In genomic region chr20:31968299-31969126, GRCh38 we compare ENCODE assay signal across 1 cellular context.
TF ChIP-seq lines count a peak whose summit lies in the region.

No MANE protein-coding gene starts in this region.

TF ChIP-seq in HepG2, 621 proteins besides CTCF, POLR2A, EP300 and RAD21 (continued from another document and continues in another):
- TF ChIP-seq ATF4 (CRISPR knock-in tag; IDR thresholded peaks at IDR 0.05): peak in 1 of 2 experiments; percentile 98; a peak in 2 of 4 replicates
- TF ChIP-seq GPN1 (CRISPR knock-in tag; IDR thresholded peaks at IDR 0.05; ENCODE audit: borderline replicate concordance): peak; percentile 100
- peak; percentile 99 for TF ChIP-seq HMG20A (CRISPR knock-in tag; IDR thresholded peaks at IDR 0.05; ENCODE audit: borderline replicate concordance)
- peak; percentile 97 for TF ChIP-seq MXI1 (IDR thresholded peaks at IDR 0.05; ENCODE audit: borderline replicate concordance, low read depth, low read length)
- TF ChIP-seq IKZF1 (IDR thresholded peaks at IDR 0.05): no peak
- peak; percentile 100 for TF ChIP-seq ZNF761 (CRISPR knock-in tag; conservative IDR thresholded peaks at IDR 0.05)
- peak; percentile 100 for TF ChIP-seq THYN1 (CRISPR knock-in tag; IDR thresholded peaks at IDR 0.05; ENCODE audit: borderline replicate concordance, low read depth)
- peak; percentile 99 for TF ChIP-seq HMGXB3 (CRISPR knock-in tag; IDR thresholded peaks at IDR 0.05; ENCODE audit: borderline replicate concordance)
- peak; percentile 100 for TF ChIP-seq ZNF569 (CRISPR knock-in tag; IDR thresholded peaks at IDR 0.05; ENCODE audit: borderline replicate concordance)
- TF ChIP-seq KDM5A (IDR thresholded peaks at IDR 0.05; ENCODE audit: borderline replicate concordance, low read length): no peak
- peak; percentile 44 to 99; a peak in 3 of 4 replicates for TF ChIP-seq NR2F1 (CRISPR knock-in tag; IDR thresholded peaks at IDR 0.05)
- peak; percentile 99 for TF ChIP-seq SIX1 (CRISPR knock-in tag; IDR thresholded peaks at IDR 0.05; ENCODE audit: borderline replicate concordance)
- no peak for TF ChIP-seq NR2F6 (IDR thresholded peaks at IDR 0.05)
- TF ChIP-seq NR2F6 (CRISPR knock-in tag; IDR thresholded peaks at IDR 0.05): peak; percentile 99
- TF ChIP-seq ARNT (IDR thresholded peaks at IDR 0.05): no peak
- peak; percentile 81; the same call in 1 of the 2 replicates for TF ChIP-seq DPF2 (CRISPR knock-in tag; IDR thresholded peaks at IDR 0.05; ENCODE audit: borderline replicate concordance, low read depth)
- TF ChIP-seq ZBTB1 (CRISPR knock-in tag; IDR thresholded peaks at IDR 0.05; ENCODE audit: borderline replicate concordance): peak; percentile 100
- TF ChIP-seq ELK4 (CRISPR knock-in tag; IDR thresholded peaks at IDR 0.05; ENCODE audit: borderline replicate concordance): peak; percentile 100; the same call in 1 of the 2 replicates
- TF ChIP-seq EHMT2 (IDR thresholded peaks at IDR 0.05; ENCODE audit: borderline replicate concordance, low read depth, low read length): peak; percentile 100
- peak; percentile 99 for TF ChIP-seq THAP7 (CRISPR knock-in tag; IDR thresholded peaks at IDR 0.05)
- no peak for TF ChIP-seq SOX13 (IDR thresholded peaks at IDR 0.05)
- TF ChIP-seq SOX13 (CRISPR knock-in tag; conservative IDR thresholded peaks at IDR 0.05 in 1 of 2, IDR thresholded peaks at IDR 0.05 in 1 of 2): peak in 1 of 2 experiments; percentile 99; a peak in 2 of 4 replicates
- TF ChIP-seq ZNF784 (CRISPR knock-in tag; IDR thresholded peaks at IDR 0.05; ENCODE audit: borderline replicate concordance): peak; percentile 100
- TF ChIP-seq TFE3 (CRISPR knock-in tag; IDR thresholded peaks at IDR 0.05): peak; percentile 100
- no peak for TF ChIP-seq SUZ12 (IDR thresholded peaks at IDR 0.05; ENCODE audit: low read depth, low read length)
- TF ChIP-seq ZNF343 (CRISPR knock-in tag; IDR thresholded peaks at IDR 0.05): peak; percentile 100
- peak; percentile 100 for TF ChIP-seq NFAT5 (CRISPR knock-in tag; IDR thresholded peaks at IDR 0.05)
- no peak for TF ChIP-seq NR2F2 (IDR thresholded peaks at IDR 0.05; ENCODE audit: borderline replicate concordance, low read depth)
- TF ChIP-seq PHF20 (CRISPR knock-in tag; IDR thresholded peaks at IDR 0.05): peak; percentile 98
- TF ChIP-seq ISL2 (CRISPR knock-in tag; IDR thresholded peaks at IDR 0.05): peak; percentile 100
- peak; percentile 100 for TF ChIP-seq ZNF720 (CRISPR knock-in tag; IDR thresholded peaks at IDR 0.05)
- TF ChIP-seq DMAP1 (CRISPR knock-in tag; IDR thresholded peaks at IDR 0.05): peak; percentile 99
- TF ChIP-seq POGZ (CRISPR knock-in tag; IDR thresholded peaks at IDR 0.05): peak; percentile 95
- TF ChIP-seq JDP2 (CRISPR knock-in tag; IDR thresholded peaks at IDR 0.05; ENCODE audit: borderline replicate concordance): peak; percentile 100
- peak; percentile 100 for TF ChIP-seq NFE2 (CRISPR knock-in tag; IDR thresholded peaks at IDR 0.05)
- TF ChIP-seq SMARCC2 (IDR thresholded peaks at IDR 0.05): no peak
- peak; percentile 100 for TF ChIP-seq DBP (CRISPR knock-in tag; IDR thresholded peaks at IDR 0.05; ENCODE audit: not compliant biosample characterization)
- peak; percentile 100 for TF ChIP-seq E2F1 (CRISPR knock-in tag; IDR thresholded peaks at IDR 0.05)
- peak; percentile 100 for TF ChIP-seq ZNF816 (CRISPR knock-in tag; IDR thresholded peaks at IDR 0.05; ENCODE audit: borderline replicate concordance)
- peak; percentile 100 for TF ChIP-seq MEF2D (CRISPR knock-in tag; IDR thresholded peaks at IDR 0.05)
- TF ChIP-seq RBM39 (IDR thresholded peaks at IDR 0.05; ENCODE audit: low read depth, low read length, poor library complexity, severe bottlenecking): peak; percentile 61
- TF ChIP-seq IKZF4 (CRISPR knock-in tag; IDR thresholded peaks at IDR 0.05; ENCODE audit: borderline replicate concordance, low read depth, not compliant biosample characterization): peak; percentile 100
- peak; percentile 91 for TF ChIP-seq ZBTB14 (CRISPR knock-in tag; IDR thresholded peaks at IDR 0.05)
- TF ChIP-seq ZNF883 (CRISPR knock-in tag; IDR thresholded peaks at IDR 0.05; ENCODE audit: not compliant biosample characterization): peak; percentile 100
- 0 out of 2 replicates have a peak, but pooled peaks have one; percentile 52 for TF ChIP-seq HNRNPL (IDR thresholded peaks at IDR 0.05; ENCODE audit: low read depth, low read length)
- TF ChIP-seq TBL1XR1 (IDR thresholded peaks at IDR 0.05; ENCODE audit: borderline replicate concordance, low read length, partially characterized antibody): no peak
